ENCODE assay signal across 8 cellular contexts in genomic region chr6:136822051-136822378, GRCh38. TPM values are rescaled to one million over a fixed set of nuclear protein-coding genes. Genes with fewer than 3 reads are reported as not detected.
A peak's percentile ranks its signal among the peaks of the same experiment; 100 is the strongest.
DNase-seq lines count a peak whose midpoint lies in the region; ATAC-seq and TF ChIP-seq lines count a peak whose summit lies in the region.

No MANE protein-coding gene starts in this region.

- peaks cover 23% of the 10 kb centered on the region for H3K36me3 Mint-ChIP-seq in activated CD4-positive, alpha-beta T cell treated with anti-CD3 and anti-CD28 coated beads for 36 hours (ENCODE audit: low read depth)
- peaks cover 11% of the 10 kb centered on the region for H3K36me3 Mint-ChIP-seq in osteocyte (ENCODE audit: unreplicated experiment)

- no peaks in the 10 kb centered on the region for H3K9me3 Mint-ChIP-seq in activated CD4-positive, alpha-beta T cell treated with anti-CD3 and anti-CD28 coated beads for 36 hours (ENCODE audit: low read depth)
- H3K9me3 Mint-ChIP-seq in osteocyte (ENCODE audit: unreplicated experiment) = no peaks in the 10 kb centered on the region

- ATAC-seq in HG03045 (IDR thresholded peaks at IDR 0.05; ENCODE audit: unreplicated experiment) = peak; percentile 10
- ATAC-seq in activated CD4-positive, alpha-beta T cell treated with anti-CD3 and anti-CD28 coated beads for 36 hours = peak; percentile 2

- H3K4me1 Mint-ChIP-seq in activated CD4-positive, alpha-beta T cell treated with anti-CD3 and anti-CD28 coated beads for 36 hours = peaks cover 24% of the 10 kb centered on the region
- peaks cover 8% of the 10 kb centered on the region for H3K4me1 Mint-ChIP-seq in osteocyte (ENCODE audit: unreplicated experiment)

- CTCF ChIA-PET in activated CD4-positive, alpha-beta T cell treated with anti-CD3 and anti-CD28 coated beads for 36 hours (lab: Charles Lee) = interaction anchor here (0.5 to 3.0 kb wide), 7 partner anchors 16 to 413 kb away, joined by 3 to 22 read pairs (median 3); partner anchors contain the start of gene MAP3K5

- intact Hi-C loops in activated CD4-positive, alpha-beta T cell treated with anti-CD3 and anti-CD28 coated beads for 36 hours (cut with DNase I, micrococcal nuclease) = loop anchor here (1.0 to 2.0 kb wide), 10 partner anchors 30 to 1951 kb away; partner anchors contain the start of genes MAP3K5 (in 2 of the 2), CCDC28A (in 1 of the 2), IFNGR1 (in 1 of the 2) and MTFR2 (in 1 of the 2)

- peak overlapping the region; percentile 82 for H3K4me3 Mint-ChIP-seq in activated CD4-positive, alpha-beta T cell treated with anti-CD3 and anti-CD28 coated beads for 36 hours
- peak overlapping the region; percentile 90 for H3K4me3 Mint-ChIP-seq in osteocyte (ENCODE audit: unreplicated experiment)

- H3K27ac Mint-ChIP-seq in activated CD4-positive, alpha-beta T cell treated with anti-CD3 and anti-CD28 coated beads for 36 hours = peak overlapping the region; percentile 91
- peak overlapping the region; percentile 87 for H3K27ac Mint-ChIP-seq in osteocyte (ENCODE audit: unreplicated experiment)

- TF ChIP-seq CTCF in fibroblast of pulmonary artery (IDR thresholded peaks at IDR 0.05; ENCODE audit: low read length, missing control alignments) (no peak), osteocyte (IDR thresholded peaks at IDR 0.05) (no peak)

- POLR2A ChIA-PET in activated CD4-positive, alpha-beta T cell treated with anti-CD3 and anti-CD28 coated beads for 36 hours (lab: Charles Lee) = interaction anchor here (1.4 kb wide), 1 partner anchor 30 kb away, joined by 4 read pairs; the partner anchor contains the start of gene MAP3K5

- peaks cover 2% of the 10 kb centered on the region for H3K27me3 Mint-ChIP-seq in activated CD4-positive, alpha-beta T cell treated with anti-CD3 and anti-CD28 coated beads for 36 hours
- peaks cover 14% of the 10 kb centered on the region for H3K27me3 Mint-ChIP-seq in osteocyte (ENCODE audit: unreplicated experiment)

- DNase-seq in NCI-H748 (lab: John Stamatoyannopoulos, UW; ENCODE audit: unreplicated experiment) (peak; percentile 66), NCI-H748 treated with DMSO at 0.1 percent for 48 hours (lab: John Stamatoyannopoulos, UW) (no peak), fibroblast of pulmonary artery (ENCODE audit: low read depth) (no peak), osteocyte (ENCODE audit: extremely low spot score, unreplicated experiment) (no peak), DMS79 treated with DMSO at 0.1 percent for 48 hours (lab: John Stamatoyannopoulos, UW) (no peak), kidney glomerular epithelial cell (lab: John Stamatoyannopoulos, UW) (no peak)
- peak; percentile 52 for DNase-seq in activated CD4-positive, alpha-beta T cell treated with anti-CD3 and anti-CD28 coated beads for 36 hours

- peak overlapping the region; percentile 69 for H3K4me3 ChIP-seq in fibroblast of pulmonary artery (replicated peaks; ENCODE audit: low read depth, low read length)

RNA-seq across cellular contexts. Expression of gene PEX7, which starts 0.4 kb away (rescaled TPM):
- total RNA-seq in activated CD4-positive, alpha-beta T cell treated with anti-CD3 and anti-CD28 coated beads for 36 hours = 1 to 10 TPM; 3.6 to 4.9 TPM
- total RNA-seq in osteocyte = 5.2 and 6.3 TPM in 2 replicates

RNA-seq across cellular contexts. Expression of gene MAP3K5, which starts 29.7 kb away (rescaled TPM):
- 1 to 10 TPM; 6.7 to 7.3 TPM for total RNA-seq in activated CD4-positive, alpha-beta T cell treated with anti-CD3 and anti-CD28 coated beads for 36 hours
- total RNA-seq in osteocyte = 1.3 and 1.6 TPM in 2 replicates

Comparison
In these comparisons a context has a peak if more than half of its experiments do, and no peak if none do; other contexts are left out.
1. DNase-seq: peak in NCI-H748 (single experiment) and activated CD4-positive, alpha-beta T cell treated with anti-CD3 and anti-CD28 coated beads for 36 hours (single experiment); none in NCI-H748 treated with DMSO at 0.1 percent for 48 hours (single experiment), fibroblast of pulmonary artery (single experiment), osteocyte (single experiment), DMS79 treated with DMSO at 0.1 percent for 48 hours (single experiment) and kidney glomerular epithelial cell (single experiment).